In the genomic region with DNA sequence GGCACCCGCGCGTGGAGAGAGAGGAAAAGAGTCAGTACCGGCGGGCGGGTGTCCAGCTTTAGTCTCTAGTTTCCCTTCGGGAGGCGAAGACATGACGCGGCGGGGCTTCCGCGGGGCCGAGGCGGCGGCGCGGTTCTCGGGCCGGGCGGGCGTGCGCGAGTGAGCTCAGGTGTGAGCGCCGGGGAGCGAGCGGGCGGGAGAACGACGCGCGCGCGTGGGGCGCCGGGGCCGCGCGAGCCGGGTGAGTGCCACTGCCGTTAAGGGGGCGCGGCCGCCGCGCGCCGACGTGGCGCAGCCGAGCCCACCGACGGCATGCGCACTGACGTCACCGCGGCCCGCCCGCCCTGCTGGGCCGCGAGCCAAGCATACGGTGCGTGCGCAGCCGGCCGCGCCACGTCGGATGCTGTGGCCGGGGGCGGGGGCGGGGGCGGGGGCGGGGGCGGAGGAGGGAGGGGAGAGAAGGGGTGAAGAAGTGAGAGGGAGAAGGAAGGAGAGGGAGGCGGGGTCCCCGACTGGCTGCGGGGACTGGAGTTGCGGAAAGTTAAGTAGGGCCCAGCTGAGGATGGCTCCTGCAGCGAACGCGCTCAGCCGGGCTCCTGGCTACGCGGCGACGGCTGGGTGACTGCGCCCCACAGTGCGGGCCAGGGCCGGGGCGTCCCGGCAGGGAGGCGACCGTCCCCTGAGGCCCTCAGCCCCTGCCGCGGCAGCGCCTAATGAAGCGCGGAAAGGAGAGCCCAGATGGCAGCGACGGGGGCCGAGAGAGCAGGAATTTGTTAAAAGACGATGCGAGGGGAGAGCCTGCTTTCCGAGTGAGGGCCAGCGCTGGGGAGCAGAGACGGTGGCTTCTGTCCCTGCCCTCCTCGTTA, we compare ENCODE assay signal across 8 cellular contexts. TPM values are rescaled to one million over a fixed set of nuclear protein-coding genes. Genes with fewer than 3 reads are reported as not detected.
A peak's percentile ranks its signal among the peaks of the same experiment; 100 is the strongest.
DNase-seq lines count a peak whose midpoint lies in the region; ATAC-seq, FAIRE-seq and TF ChIP-seq lines count a peak whose summit lies in the region.

A gene with protein sequence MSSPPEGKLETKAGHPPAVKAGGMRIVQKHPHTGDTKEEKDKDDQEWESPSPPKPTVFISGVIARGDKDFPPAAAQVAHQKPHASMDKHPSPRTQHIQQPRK (minus strand): TSS at position 259 of the 866 bp plus-strand sequence. CDS start 166 bp downstream, at position 93.

- FAIRE-seq in A549 (lab: Jason Lieb, UNC), result no peak
- no peak for FAIRE-seq in small intestine (lab: Jason Lieb, UNC)

- no peak for TF ChIP-seq EP300 in A549 (IDR thresholded peaks at IDR 0.05)

- H3K36me3 ChIP-seq in WERI-Rb-1 (peaks cover 26% of the 10 kb centered on the region), breast epithelium (no peaks in the 10 kb centered on the region), iPS-20b (ENCODE audit: insufficient read depth, low read depth, low read length) (no peaks in the 10 kb centered on the region), small intestine (ENCODE audit: control insufficient read depth in 2 of 2, insufficient read depth in 2 of 2, low read length in 2 of 2) (no peaks in the 10 kb centered on the region)

- intact Hi-C loops in breast epithelium (cut with DNase I; ENCODE audit: low total_unique reads), result no loop called here

- H3K4me1 ChIP-seq in A549 (peaks cover 6% of the 10 kb centered on the region), breast epithelium (no peaks in the 10 kb centered on the region), iPS-20b (ENCODE audit: insufficient read depth, low read length) (peaks cover 11% of the 10 kb centered on the region), small intestine (ENCODE audit: control insufficient read depth in 2 of 2, insufficient read depth in 1 of 2, low read depth in 1 of 2, low read length in 1 of 2) (peaks cover 3 to 8% of the 10 kb centered on the region in 2 donors)

- WGBS in A549 (ENCODE audit: missing lambda C conversion rate), result 22% methylated on average over 33 of the region's 109 CpGs
- 0 to 1% (median 1%) methylated on average over 60 to 108 of the region's 109 CpGs for WGBS in small intestine, 3 donors

- no peak for TF ChIP-seq RAD21 in A549 (conservative IDR thresholded peaks at IDR 0.05 in 1 of 2, IDR thresholded peaks at IDR 0.05 in 1 of 2)

- H3K4me3 ChIP-seq in A549, result peak within 1 kb of the TSS; percentile 98
- peak within 1 kb of the TSS; percentile 83 for H3K4me3 ChIP-seq in WERI-Rb-1 (ENCODE audit: low read depth, low read length)
- peak within 1 kb of the TSS; percentile 75 to 88 (median 84) for H3K4me3 ChIP-seq in breast epithelium
- H3K4me3 ChIP-seq in iPS-20b (ENCODE audit: low read length), result peak within 1 kb of the TSS; percentile 79
- peak within 1 kb of the TSS; percentile 78 to 98 for H3K4me3 ChIP-seq in small intestine (ENCODE audit: low read depth in 1 of 2, low read length in 2 of 2)

- H3K9me3 ChIP-seq in A549 (no peaks in the 10 kb centered on the region), WERI-Rb-1 (ENCODE audit: severe bottlenecking) (no peaks in the 10 kb centered on the region), breast epithelium (no peaks in the 10 kb centered on the region), iPS-20b (ENCODE audit: insufficient read depth, low read depth, low read length) (no peaks in the 10 kb centered on the region), small intestine (ENCODE audit: control insufficient read depth, low read depth) (no peaks in the 10 kb centered on the region)

- ATAC-seq in A549 (peak; percentile 84 to 89), GM18858 (IDR thresholded peaks at IDR 0.05; ENCODE audit: unreplicated experiment) (peak; percentile 50), HG03066 (IDR thresholded peaks at IDR 0.05; ENCODE audit: low read depth, unreplicated experiment) (peak; percentile 70)

- DNase-seq in A549 (ENCODE audit: low read depth in 1 of 2, low spot score in 1 of 2) (peak; percentile 62 to 85), NCI-H2171 treated with DMSO at 0.1 percent for 48 hours (lab: John Stamatoyannopoulos, UW) (peak; percentile 95), WERI-Rb-1 (peak; percentile 91), breast epithelium (ENCODE audit: low spot score in 2 of 2) (peak; percentile 74 to 79), small intestine (peak; percentile 84)

- peak within 1 kb of the TSS; percentile 75; the same call in 1 of the 2 replicates for H3K9ac ChIP-seq in iPS-20b (ENCODE audit: low read depth, low read length)

- H3K4me2 ChIP-seq in A549, result peak within 1 kb of the TSS; percentile 82

- H3K27ac ChIP-seq in A549 (peak within 1 kb of the TSS; percentile 92 to 97), WERI-Rb-1 (peak within 1 kb of the TSS; percentile 94), breast epithelium (peak within 1 kb of the TSS; percentile 98 to 99), iPS-20b (ENCODE audit: low read length) (peak within 1 kb of the TSS; percentile 25), small intestine (ENCODE audit: low read depth in 1 of 2, low read length in 1 of 2) (peak within 1 kb of the TSS; percentile 97 to 98)

- CTCF ChIA-PET in A549 (lab: Yijun Ruan, JAX), result interaction anchor here (0.7 to 0.8 kb wide), 2 partner anchors 37 to 309 kb away, joined by 3 to 4 read pairs; no protein-coding TSS in a partner anchor

- TF ChIP-seq POLR2A in A549 (IDR thresholded peaks at IDR 0.05; ENCODE audit: low read length), result peak; percentile 53
- TF ChIP-seq POLR2A in breast epithelium (IDR thresholded peaks at IDR 0.05), result no peak

- TF ChIP-seq CTCF in A549 (IDR thresholded peaks at IDR 0.05) (no peak), WERI-Rb-1 (IDR thresholded peaks at IDR 0.05; ENCODE audit: low read depth, low read length) (0 out of 2 replicates have a peak, but pooled peaks have one; percentile 0), breast epithelium (IDR thresholded peaks at IDR 0.05) (no peak)

- H3K27me3 ChIP-seq in WERI-Rb-1 (ENCODE audit: insufficient read depth, low read depth, severe bottlenecking) (no peaks in the 10 kb centered on the region), breast epithelium (no peaks in the 10 kb centered on the region), iPS-20b (ENCODE audit: insufficient read depth, low read length) (peaks cover 20% of the 10 kb centered on the region), small intestine (ENCODE audit: control insufficient read depth in 2 of 2, insufficient read depth in 2 of 2, low read length in 2 of 2) (no peaks in the 10 kb centered on the region)

- POLR2A ChIA-PET in A549 (lab: Yijun Ruan, JAX), result interaction anchor here (0.9 to 1.0 kb wide), 2 partner anchors 15 to 36 kb away, joined by 4 to 9 read pairs; no protein-coding TSS in a partner anchor

TF ChIP-seq in A549, 52 proteins besides CTCF, POLR2A, EP300 and RAD21:
- TF ChIP-seq, protein P1, sequence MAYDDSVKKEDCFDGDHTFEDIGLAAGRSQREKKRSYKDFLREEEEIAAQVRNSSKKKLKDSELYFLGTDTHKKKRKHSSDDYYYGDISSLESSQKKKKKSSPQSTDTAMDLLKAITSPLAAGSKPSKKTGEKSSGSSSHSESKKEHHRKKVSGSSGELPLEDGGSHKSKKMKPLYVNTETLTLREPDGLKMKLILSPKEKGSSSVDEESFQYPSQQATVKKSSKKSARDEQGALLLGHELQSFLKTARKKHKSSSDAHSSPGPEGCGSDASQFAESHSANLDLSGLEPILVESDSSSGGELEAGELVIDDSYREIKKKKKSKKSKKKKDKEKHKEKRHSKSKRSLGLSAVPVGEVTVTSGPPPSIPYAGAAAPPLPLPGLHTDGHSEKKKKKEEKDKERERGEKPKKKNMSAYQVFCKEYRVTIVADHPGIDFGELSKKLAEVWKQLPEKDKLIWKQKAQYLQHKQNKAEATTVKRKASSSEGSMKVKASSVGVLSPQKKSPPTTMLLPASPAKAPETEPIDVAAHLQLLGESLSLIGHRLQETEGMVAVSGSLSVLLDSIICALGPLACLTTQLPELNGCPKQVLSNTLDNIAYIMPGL (CRISPR knock-in tag; IDR thresholded peaks at IDR 0.05; ENCODE audit: borderline replicate concordance), result no peak
- TF ChIP-seq NFE2L2 (conservative IDR thresholded peaks at IDR 0.05; ENCODE audit: low read length) (no peak), JUN (IDR thresholded peaks at IDR 0.05) (peak in 1 of 2 experiments; percentile 71; a peak in 2 of 5 replicates), PHF8 (IDR thresholded peaks at IDR 0.05; ENCODE audit: borderline replicate concordance, low read depth) (peak; percentile 31; the same call in 1 of the 2 replicates), FOSL2 (IDR thresholded peaks at IDR 0.05) (no peak), FOSL2 (CRISPR knock-in tag; IDR thresholded peaks at IDR 0.05) (peak; percentile 17; the same call in 1 of the 2 replicates), ZSCAN20 (CRISPR knock-in tag; IDR thresholded peaks at IDR 0.05) (no peak)
- TF ChIP-seq, protein P2, sequence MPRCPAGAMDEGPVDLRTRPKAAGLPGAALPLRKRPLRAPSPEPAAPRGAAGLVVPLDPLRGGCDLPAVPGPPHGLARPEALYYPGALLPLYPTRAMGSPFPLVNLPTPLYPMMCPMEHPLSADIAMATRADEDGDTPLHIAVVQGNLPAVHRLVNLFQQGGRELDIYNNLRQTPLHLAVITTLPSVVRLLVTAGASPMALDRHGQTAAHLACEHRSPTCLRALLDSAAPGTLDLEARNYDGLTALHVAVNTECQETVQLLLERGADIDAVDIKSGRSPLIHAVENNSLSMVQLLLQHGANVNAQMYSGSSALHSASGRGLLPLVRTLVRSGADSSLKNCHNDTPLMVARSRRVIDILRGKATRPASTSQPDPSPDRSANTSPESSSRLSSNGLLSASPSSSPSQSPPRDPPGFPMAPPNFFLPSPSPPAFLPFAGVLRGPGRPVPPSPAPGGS (IDR thresholded peaks at IDR 0.05), result peak; percentile 39; the same call in 1 of the 3 replicates
TF ChIP-seq in A549: peak in this region for 4.

RNA-seq across cellular contexts. Expression of the gene that starts here (rescaled TPM):
- polyA plus RNA-seq in A549 (2011; rRNA removed) (24.2 and 46.4 TPM in 2 replicates), A549 (2017; fragmentation: RNase III; extraction: RNeasy Plus Mini Kit Qiagen cat#74134 plus additional on column Dnase treatment) (47.3 to 65.0 TPM (median 54.9 TPM) in 3 replicates), small intestine (100 to 1,000 TPM; 114 to 203 (median 170) TPM)
- 36.5 and 45.3 TPM in 2 replicates for polyA plus RNA-seq in A549 (2012; cell fraction: cytosol; rRNA removed)
- 23.6 and 24.7 TPM in 2 replicates for polyA plus RNA-seq in A549 (2012; cell fraction: nucleus; rRNA removed)
- 55.9 and 67.3 TPM in 2 replicates for polyA minus RNA-seq in A549 (2011; rRNA and poly(A)+ RNA removed)
- 10 to 100 TPM; 60.8 to 63.8 (median 61.9) TPM for total RNA-seq in breast epithelium

Comparison
In these comparisons a context has a peak if more than half of its experiments do, and no peak if none do; other contexts are left out.
1. Peak in every context shown above with its lines: DNase-seq, ATAC-seq, H3K4me3 ChIP-seq and H3K27ac ChIP-seq.
2. H3K27ac ChIP-seq: peak in every context shown above with its lines; median percentile 98 in breast epithelium; 98 in small intestine; 94 in A549; 94 in WERI-Rb-1; 25 in iPS-20b.